ENCODE assay signal across 25 cellular contexts in genomic region chr2:16462965-16463364, GRCh38.
DNase-seq lines count a peak whose midpoint lies in the region; ATAC-seq, FAIRE-seq and TF ChIP-seq lines count a peak whose summit lies in the region.
"Had no signal": no experiment of that assay in that cellular context is flagged by ENCODE, and none has a peak within 500 bp of the region (broad histone marks: within the 10 kb centered on the region; RNA-seq: fewer than 3 reads in every experiment).

No MANE protein-coding gene starts in this region.

- FAIRE-seq in small intestine (lab: Jason Lieb, UNC): no peak
- FAIRE-seq: D721Med had no signal

- H3K27me3 ChIP-seq in foreskin keratinocyte (no peaks in the 10 kb centered on the region), small intestine (ENCODE audit: control insufficient read depth in 2 of 2, insufficient read depth in 2 of 2, low read length in 2 of 2) (no peaks in the 10 kb centered on the region)
- H3K27me3 ChIP-seq: MG63 had no signal

- no peaks in the 10 kb centered on the region for H3K9me3 ChIP-seq in small intestine (ENCODE audit: control insufficient read depth, low read depth)
- H3K9me3 ChIP-seq: MG63 had no signal

- peak; percentile 23 for ATAC-seq in foreskin keratinocyte
- ATAC-seq: PC-3 had no signal

- TF ChIP-seq CTCF in foreskin keratinocyte (conservative IDR thresholded peaks at IDR 0.05) (no peak), foreskin fibroblast (IDR thresholded peaks at IDR 0.05; ENCODE audit: low read depth, low read length) (no peak)

- H3K4me3 ChIP-seq in Jurkat, Clone E6-1 (ENCODE audit: low read length): no peak overlapping the region; the same call in 1 of the 2 replicates
- H3K4me3 ChIP-seq in small intestine (ENCODE audit: low read depth in 1 of 2, low read length in 2 of 2) (no peak overlapping the region), foreskin fibroblast (ENCODE audit: low read depth in 1 of 2, low read length in 2 of 2) (no peak overlapping the region)
- H3K4me3 ChIP-seq: MG63 had no signal

- peak; percentile 84 for DNase-seq in Jurkat, Clone E6-1 (ENCODE audit: low read depth, low spot score)
- DNase-seq in SW480 (ENCODE audit: low spot score) (peak; percentile 95), foreskin keratinocyte (no peak), small intestine (peak; percentile 56), medulla oblongata (ENCODE audit: extremely low spot score) (no peak), foreskin fibroblast (no peak), H4 (ENCODE audit: low spot score) (no peak)
- DNase-seq: ACHN; C1 segment of cervical spinal cord; CD8-positive, alpha-beta memory T cell; H9; IMR-90; Kasumi-1; MG63; NCI-H1048; NCI-H1436; NCI-H1930; NCI-H2171; NCI-H446 treated with DMSO at 0.1 percent for 48 hours; NCI-H748 treated with DMSO at 0.1 percent for 48 hours; PC-3; RPMI8226; SHP77 treated with DMSO at 0.1 percent for 48 hours had no signal

- 14 to 41% (median 15%) methylated on average over 5 of the region's 5 CpGs for WGBS in small intestine, 3 donors

- H3K4me1 ChIP-seq in foreskin keratinocyte: no peaks in the 10 kb centered on the region
- no peaks in the 10 kb centered on the region for H3K4me1 ChIP-seq in small intestine (ENCODE audit: control insufficient read depth in 2 of 2, insufficient read depth in 1 of 2, low read depth in 1 of 2, low read length in 1 of 2)

- no peaks in the 10 kb centered on the region for H3K36me3 ChIP-seq in small intestine (ENCODE audit: control insufficient read depth in 2 of 2, insufficient read depth in 2 of 2, low read length in 2 of 2)
- H3K36me3 ChIP-seq: MG63 had no signal

- H3K27ac ChIP-seq in foreskin keratinocyte (no peak overlapping the region), small intestine (ENCODE audit: low read depth in 1 of 2, low read length in 1 of 2) (no peak overlapping the region)
- H3K27ac ChIP-seq: HL-60 had no signal

Comparison
In these comparisons a context has a peak if more than half of its experiments do, and no peak if none do; other contexts are left out.
1. DNase-seq: peak in Jurkat, Clone E6-1 (single experiment), SW480 (single experiment) and small intestine (single experiment); none in foreskin keratinocyte (0 of 2), medulla oblongata (single experiment), foreskin fibroblast (0 of 2) and H4 (single experiment).